ENCODE assay signal across 10 cellular contexts in genomic region chr10:25493122-25493893, GRCh38.
DNase-seq lines count a peak whose midpoint lies in the region; ATAC-seq, FAIRE-seq and TF ChIP-seq lines count a peak whose summit lies in the region.
"Had no signal": no experiment of that assay in that cellular context is flagged by ENCODE, and none has a peak within 500 bp of the region (broad histone marks: within the 10 kb centered on the region; RNA-seq: fewer than 3 reads in every experiment).

No MANE protein-coding gene starts in this region.

- H3K14ac ChIP-seq in H1 (ENCODE audit: insufficient read length), result no peak overlapping the region

- no peak overlapping the region for H2BK12ac ChIP-seq in H1 (ENCODE audit: low read depth, low read length)

- peak overlapping the region in 1 of 2 experiments; percentile 21; a peak in 1 of 4 replicates for H3K4me2 ChIP-seq in H1 (ENCODE audit: insufficient read depth in 1 of 2, low read depth in 2 of 2, low read length in 2 of 2)

- TF ChIP-seq CTCF in H1 (IDR thresholded peaks at IDR 0.05; ENCODE audit: control extremely low read depth in 1 of 3, insufficient read depth in 1 of 3, low read depth in 1 of 3, low read length in 3 of 3) (no peak), suprapubic skin (IDR thresholded peaks at IDR 0.05) (no peak)

- POLR2A ChIA-PET in H1 (lab: Charles Lee; ENCODE audit: partially characterized antibody), result interaction anchor here (0.9 kb wide), 1 partner anchor 11 kb away, joined by 3 read pairs; no protein-coding TSS in a partner anchor

- TF ChIP-seq EP300 in H1 (IDR thresholded peaks at IDR 0.05; ENCODE audit: borderline replicate concordance in 1 of 2, low read depth in 2 of 2, low read length in 2 of 2) (peak in 1 of 2 experiments; percentile 46; a peak in 1 of 3 replicates), suprapubic skin (IDR thresholded peaks at IDR 0.05) (no peak)

- no peak overlapping the region for H2BK15ac ChIP-seq in H1 (ENCODE audit: low read length)

- H3K4ac ChIP-seq in H1 (replicated peaks; ENCODE audit: insufficient read length, low read depth, low read length), result no peak overlapping the region

- no peak overlapping the region for H2AFZ ChIP-seq in H1 (ENCODE audit: low read length)

- TF ChIP-seq POLR2A in H1 (IDR thresholded peaks at IDR 0.05; ENCODE audit: control extremely low read depth in 1 of 2, low read depth in 2 of 2, low read length in 2 of 2) (no peak), suprapubic skin (IDR thresholded peaks at IDR 0.05) (no peak)

- H4K20me1 ChIP-seq in H1 (replicated peaks in 1 of 2; ENCODE audit: control insufficient read depth in 1 of 2, insufficient read depth in 2 of 2, low read length in 2 of 2), result no peaks in the 10 kb centered on the region

- no peak overlapping the region for H2BK5ac ChIP-seq in H1 (ENCODE audit: low read depth, low read length)

- H3K4me1 ChIP-seq in H1 (replicated peaks in 1 of 4; ENCODE audit: control insufficient read depth in 3 of 4, insufficient read depth in 4 of 4, low read length in 3 of 4) (peaks cover 0 to 14% (median 1%) of the 10 kb centered on the region in 4 experiments; a peak in 1 of 7 replicates), suprapubic skin (no peaks in the 10 kb centered on the region)

- H3K23ac ChIP-seq in H1 (ENCODE audit: insufficient read length), result no peak overlapping the region

- H3K9me3 ChIP-seq in H1 (ENCODE audit: insufficient read depth in 2 of 2, low read depth in 1 of 2, low read length in 1 of 2) (no peaks in the 10 kb centered on the region), suprapubic skin (no peaks in the 10 kb centered on the region)

- CTCF ChIA-PET in H1 (lab: Charles Lee; ENCODE audit: partially characterized antibody), result interaction anchor here (1.3 kb wide), 1 partner anchor 188 kb away, joined by 3 read pairs; no protein-coding TSS in a partner anchor

- peak overlapping the region; percentile 67 for H4K5ac ChIP-seq in H1 (ENCODE audit: insufficient read length, low read depth, low read length)

- no peak overlapping the region for H4K8ac ChIP-seq in H1 (ENCODE audit: extremely low read depth, insufficient read depth, low read length)

- 8% methylated on average over 4 of the region's 4 CpGs; no CpG with 5 or more reads in 1 of the 2 experiments for WGBS in H1 (ENCODE audit: extremely low coverage in 1 of 2, insufficient coverage in 1 of 2, insufficient read length in 1 of 2, insufficient replicate concordance in 2 of 2, low coverage in 1 of 2, low lambda C conversion rate in 2 of 2, missing lambda C conversion rate in 1 of 2), 2 experiments
- 36% methylated on average over 4 of the region's 4 CpGs for WGBS in suprapubic skin

- H3K18ac ChIP-seq in H1 (ENCODE audit: extremely low read depth, low read length), result no peak overlapping the region

- no peak overlapping the region for H2BK120ac ChIP-seq in H1 (replicated peaks; ENCODE audit: low read depth, low read length)

- H2BK20ac ChIP-seq in H1 (ENCODE audit: low read length), result no peak overlapping the region

- FAIRE-seq in H1 (lab: Jason Lieb, UNC), result peak; percentile 100

- H3K4me3 ChIP-seq in H1 (ENCODE audit: extremely low read depth in 1 of 4, insufficient read depth in 2 of 4, low read depth in 3 of 4, low read length in 4 of 4), result peak overlapping the region in 1 of 4 experiments; percentile 23; a peak in 1 of 8 replicates
- H3K4me3 ChIP-seq in suprapubic skin, result no peak overlapping the region

- no peak overlapping the region for H3K27ac ChIP-seq in H1 (ENCODE audit: low read depth, low read length)
- H3K27ac ChIP-seq in suprapubic skin, result no peak overlapping the region

- no peak overlapping the region for H3K56ac ChIP-seq in H1 (replicated peaks; ENCODE audit: insufficient read length, low read depth, low read length)

- no peak overlapping the region for H3K9ac ChIP-seq in H1 (replicated peaks in 1 of 4; ENCODE audit: extremely low read depth in 1 of 4, low read depth in 3 of 4, low read length in 3 of 4)

- H3K36me3 ChIP-seq in H1 (ENCODE audit: control insufficient read depth in 2 of 4, insufficient read depth in 4 of 4, low read length in 3 of 4) (no peaks in the 10 kb centered on the region), suprapubic skin (no peaks in the 10 kb centered on the region)

- ATAC-seq in HG02623 (IDR thresholded peaks at IDR 0.05; ENCODE audit: unreplicated experiment) (no peak), GM19455 (IDR thresholded peaks at IDR 0.05; ENCODE audit: unreplicated experiment) (no peak)

- no peak overlapping the region for H4K91ac ChIP-seq in H1 (replicated peaks; ENCODE audit: insufficient read length, low read length)

- H3K79me1 ChIP-seq in H1 (ENCODE audit: low read depth, low read length), result no peaks in the 10 kb centered on the region

- TF ChIP-seq RAD21 in H1 (IDR thresholded peaks at IDR 0.05 in 1 of 2, conservative IDR thresholded peaks at IDR 0.05 in 1 of 2; ENCODE audit: low read depth in 2 of 2, low read length in 2 of 2), result peak in 1 of 2 experiments; percentile 15; a peak in 1 of 4 replicates

- H3K23me2 ChIP-seq in H1 (ENCODE audit: low read depth, low read length), result no peaks in the 10 kb centered on the region

- H3K27me3 ChIP-seq in H1 (replicated peaks in 1 of 4; ENCODE audit: control insufficient read depth in 3 of 4, extremely low read depth in 1 of 4, insufficient read depth in 3 of 4, low read length in 3 of 4) (no peaks in the 10 kb centered on the region), suprapubic skin (no peaks in the 10 kb centered on the region)

- H3K79me2 ChIP-seq in H1 (ENCODE audit: control insufficient read depth in 1 of 2, insufficient read depth in 2 of 2, low read length in 2 of 2), result no peaks in the 10 kb centered on the region

- DNase-seq in Daoy (ENCODE audit: low read depth) (peak; percentile 92), NCI-H460 (ENCODE audit: extremely low read depth, low read depth) (peak; percentile 78), H1 (ENCODE audit: low read depth in 1 of 2, low spot score in 2 of 2) (peak in 1 of 2 experiments; percentile 90), kidney glomerular epithelial cell (lab: John Stamatoyannopoulos, UW) (peak; percentile 33), suprapubic skin (ENCODE audit: low spot score in 2 of 2) (no peak)
- DNase-seq in activated CD4-positive, CD25-positive, alpha-beta regulatory T cell (lab: John Stamatoyannopoulos, UW), result no peak
- DNase-seq: activated T-cell treated with anti-CD3 and anti-CD28 coated beads for 4 hours, T-helper 1 cell had no signal

- no peak overlapping the region for H2AK5ac ChIP-seq in H1 (ENCODE audit: low read depth, low read length)

TF ChIP-seq in H1, 55 proteins besides CTCF, POLR2A, EP300 and RAD21 (continues in another document):
- TF ChIP-seq TBP (IDR thresholded peaks at IDR 0.05; ENCODE audit: low read depth, low read length) (no peak), BCL11A (IDR thresholded peaks at IDR 0.05; ENCODE audit: low read depth in 2 of 2, low read length in 2 of 2) (no peak), SP1 (IDR thresholded peaks at IDR 0.05; ENCODE audit: low read depth, low read length) (no peak), MAX (IDR thresholded peaks at IDR 0.05) (0 out of 2 replicates have a peak, but pooled peaks have one; percentile 30), YY1 (IDR thresholded peaks at IDR 0.05; ENCODE audit: low read depth, low read length) (no peak), KDM4A (IDR thresholded peaks at IDR 0.05; ENCODE audit: low read depth, low read length, severe bottlenecking) (no peak), GTF2F1 (IDR thresholded peaks at IDR 0.05; ENCODE audit: borderline replicate concordance, low read depth, low read length) (no peak), RXRA (IDR thresholded peaks at IDR 0.05; ENCODE audit: insufficient read depth, low read depth, low read length) (no peak), SIX5 (IDR thresholded peaks at IDR 0.05; ENCODE audit: low read depth, low read length) (no peak), NANOG (IDR thresholded peaks at IDR 0.05; ENCODE audit: insufficient read depth, low read depth, low read length, poor library complexity, severe bottlenecking) (peak; percentile 94), EZH2 (IDR thresholded peaks at IDR 0.05; ENCODE audit: low read depth, low read length, severe bottlenecking) (no peak), PHF8 (conservative IDR thresholded peaks at IDR 0.05; ENCODE audit: low read depth, low read length) (no peak), SIRT6 (IDR thresholded peaks at IDR 0.05; ENCODE audit: low read length) (no peak), CBX5 (IDR thresholded peaks at IDR 0.05; ENCODE audit: low read depth, low read length) (no peak), ZNF274 (IDR thresholded peaks at IDR 0.05; ENCODE audit: borderline replicate concordance, extremely low read depth, low read length) (no peak), CHD1 (IDR thresholded peaks at IDR 0.05; ENCODE audit: low read depth, low read length) (no peak), BRCA1 (IDR thresholded peaks at IDR 0.05; ENCODE audit: low read depth, low read length) (no peak), FOSL1 (IDR thresholded peaks at IDR 0.05; ENCODE audit: insufficient read depth, low read depth, low read length) (no peak), JUND (IDR thresholded peaks at IDR 0.05; ENCODE audit: low read length) (peak; percentile 90), SP4 (IDR thresholded peaks at IDR 0.05; ENCODE audit: low read length) (no peak), SP2 (IDR thresholded peaks at IDR 0.05; ENCODE audit: low read length) (no peak), MAFK (IDR thresholded peaks at IDR 0.05; ENCODE audit: low read depth, low read length) (peak; percentile 65), TAF7 (optimal IDR thresholded peaks at IDR 0.05; ENCODE audit: borderline replicate concordance, low read depth, low read length) (no peak), SRF (IDR thresholded peaks at IDR 0.05; ENCODE audit: low read depth, low read length) (no peak), RBBP5 (IDR thresholded peaks at IDR 0.05; ENCODE audit: borderline replicate concordance, low read depth, low read length) (no peak)
- TF ChIP-seq, protein P1, sequence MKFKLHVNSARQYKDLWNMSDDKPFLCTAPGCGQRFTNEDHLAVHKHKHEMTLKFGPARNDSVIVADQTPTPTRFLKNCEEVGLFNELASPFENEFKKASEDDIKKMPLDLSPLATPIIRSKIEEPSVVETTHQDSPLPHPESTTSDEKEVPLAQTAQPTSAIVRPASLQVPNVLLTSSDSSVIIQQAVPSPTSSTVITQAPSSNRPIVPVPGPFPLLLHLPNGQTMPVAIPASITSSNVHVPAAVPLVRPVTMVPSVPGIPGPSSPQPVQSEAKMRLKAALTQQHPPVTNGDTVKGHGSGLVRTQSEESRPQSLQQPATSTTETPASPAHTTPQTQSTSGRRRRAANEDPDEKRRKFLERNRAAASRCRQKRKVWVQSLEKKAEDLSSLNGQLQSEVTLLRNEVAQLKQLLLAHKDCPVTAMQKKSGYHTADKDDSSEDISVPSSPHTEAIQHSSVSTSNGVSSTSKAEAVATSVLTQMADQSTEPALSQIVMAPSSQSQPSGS (IDR thresholded peaks at IDR 0.05; ENCODE audit: low read length), result peak; percentile 80; the same call in 1 of the 2 replicates

Comparison
In these comparisons a context has a peak if more than half of its experiments do, and no peak if none do; other contexts are left out.
1. DNase-seq: peak in Daoy (single experiment), NCI-H460 (single experiment) and kidney glomerular epithelial cell (single experiment); none in suprapubic skin (0 of 2) and activated CD4-positive, CD25-positive, alpha-beta regulatory T cell (0 of 4).